In the genomic region with DNA sequence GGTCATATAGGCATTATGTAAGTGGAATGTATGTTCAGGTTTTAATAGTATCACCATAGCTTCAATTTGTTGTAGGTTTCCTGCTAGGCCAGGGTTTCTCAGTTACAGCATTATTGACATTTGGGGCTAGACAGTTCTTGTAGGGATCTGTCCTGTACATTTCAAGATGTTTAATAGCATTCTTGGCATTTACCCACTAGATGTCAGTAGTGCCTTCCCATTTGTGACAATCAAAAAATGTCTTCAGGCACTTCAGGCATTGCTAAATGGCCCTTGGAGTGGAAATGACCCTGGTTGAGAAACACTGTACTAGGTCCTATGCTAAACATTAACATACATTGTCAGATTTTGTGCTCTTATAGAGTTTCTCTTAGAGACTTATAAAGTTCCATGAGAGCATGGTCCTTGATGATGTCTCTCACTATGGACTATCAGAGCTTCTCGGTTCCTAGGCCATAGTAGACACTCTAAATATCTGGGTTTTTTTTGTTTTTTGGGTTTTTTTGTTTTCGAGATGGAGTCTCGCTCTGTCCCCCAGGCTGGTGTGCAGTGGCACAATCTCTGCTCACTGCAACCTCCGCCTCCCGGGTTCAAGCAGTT, we compare ENCODE assay signal across 8 cellular contexts. TPM values are rescaled to one million over a fixed set of nuclear protein-coding genes. Genes with fewer than 3 reads are reported as not detected.
DNase-seq lines count a peak whose midpoint lies in the region; ATAC-seq and TF ChIP-seq lines count a peak whose summit lies in the region.

No MANE protein-coding gene starts in this region.

- H3K36me3 ChIP-seq in HCT116 (ENCODE audit: control insufficient read depth in 1 of 2, insufficient read depth in 2 of 2, low read length in 2 of 2) = peaks cover 43 to 58% of the 10 kb centered on the region in 2 experiments

- H3K4me1 Mint-ChIP-seq in activated naive CD8-positive, alpha-beta T cell treated with anti-CD3 and anti-CD28 coated beads, Interleukin-2, amount 10 ng/mL, durations not matched to agents 7 days and 5 days = peaks cover 32% of the 10 kb centered on the region

- DNase-seq in CMK (ENCODE audit: low read depth) = peak; percentile 49
- DNase-seq in HCT116 (ENCODE audit: low read depth, low spot score) = peak; percentile 52
- DNase-seq in NCI-H345 (lab: John Stamatoyannopoulos, UW) = peak; percentile 21
- DNase-seq in activated naive CD8-positive, alpha-beta T cell treated with anti-CD3 and anti-CD28 coated beads, Interleukin-2, amount 10 ng/mL, durations not matched to agents 7 days and 5 days = no peak
- peak; percentile 75 for DNase-seq in kidney tubule cell (ENCODE audit: low spot score)
- no peak for DNase-seq in activated effector memory CD4-positive, alpha-beta T cell treated with Interleukin-2 at 50 U/mL for 16 hours

- H2AFZ ChIP-seq in HCT116 (ENCODE audit: low read depth, low read length, poor library complexity, severe bottlenecking) = no peak overlapping the region

- peak overlapping the region; percentile 88 to 99 for H3K4me3 ChIP-seq in HCT116 (replicated peaks in 1 of 2; ENCODE audit: low read depth in 1 of 2, low read length in 2 of 2)

- POLR2A ChIA-PET in HCT116 (lab: Charles Lee) = no interaction called here
- POLR2A ChIA-PET in activated naive CD8-positive, alpha-beta T cell treated with anti-CD3 and anti-CD28 coated beads, Interleukin-2, amount 10 ng/mL, durations not matched to agents 7 days and 5 days (lab: Charles Lee) = interaction anchor here (0.9 to 3.6 kb wide), 2 partner anchors 157 to 172 kb away, joined by 3 to 15 read pairs; partner anchors contain the start of gene FAM53C

- TF ChIP-seq POLR2A in HCT116 (IDR thresholded peaks at IDR 0.05; ENCODE audit: borderline replicate concordance, extremely low read depth, insufficient read depth, insufficient read length) = no peak

- intact Hi-C loops in HCT116 (cut with micrococcal nuclease) = loop anchor here (1.0 to 10.0 kb wide), 4 partner anchors 103 to 365 kb away; partner anchors contain the start of gene ETF1

- H3K36me3 Mint-ChIP-seq in activated naive CD8-positive, alpha-beta T cell treated with anti-CD3 and anti-CD28 coated beads, Interleukin-2, amount 10 ng/mL, durations not matched to agents 7 days and 5 days = peaks cover 32% of the 10 kb centered on the region

- peak overlapping the region; percentile 86 for H3K4me2 ChIP-seq in HCT116 (ENCODE audit: low read length)

- H3K9me3 Mint-ChIP-seq in activated naive CD8-positive, alpha-beta T cell treated with anti-CD3 and anti-CD28 coated beads, Interleukin-2, amount 10 ng/mL, durations not matched to agents 7 days and 5 days = no peaks in the 10 kb centered on the region

- RAD21 ChIA-PET in HCT116 (lab: Charles Lee; ENCODE audit: low non-redundant PET in 1 of 2, low total read pairs in 2 of 2, uncharacterized antibody in 2 of 2, unreplicated experiment in 2 of 2) = interaction anchor here in 1 of 2 experiments (1.2 kb wide), 1 partner anchor 103 kb away, joined by 3 read pairs; no protein-coding TSS in a partner anchor

- no peaks in the 10 kb centered on the region for H3K27me3 ChIP-seq in HCT116 (ENCODE audit: insufficient read depth, low read length)

- no peaks in the 10 kb centered on the region for H4K20me1 ChIP-seq in HCT116 (ENCODE audit: insufficient read depth)

- H3K27ac Mint-ChIP-seq in activated naive CD8-positive, alpha-beta T cell treated with anti-CD3 and anti-CD28 coated beads, Interleukin-2, amount 10 ng/mL, durations not matched to agents 7 days and 5 days = peak overlapping the region; percentile 77

- no peak overlapping the region for H3K4me3 Mint-ChIP-seq in activated naive CD8-positive, alpha-beta T cell treated with anti-CD3 and anti-CD28 coated beads, Interleukin-2, amount 10 ng/mL, durations not matched to agents 7 days and 5 days

- H3K9me3 ChIP-seq in HCT116 (ENCODE audit: control insufficient read depth in 1 of 2, insufficient read depth in 1 of 2, low read depth in 1 of 2, low read length in 2 of 2) = no peaks in the 10 kb centered on the region

- peaks cover 0 to 10% of the 10 kb centered on the region in 2 experiments; a peak in 1 of 4 replicates for H3K4me1 ChIP-seq in HCT116 (ENCODE audit: control insufficient read depth in 1 of 2, insufficient read depth in 2 of 2, low read length in 2 of 2)

- H3K27me3 Mint-ChIP-seq in activated naive CD8-positive, alpha-beta T cell treated with anti-CD3 and anti-CD28 coated beads, Interleukin-2, amount 10 ng/mL, durations not matched to agents 7 days and 5 days = no peaks in the 10 kb centered on the region

- peak in 2 of 3 experiments; percentile 44 to 71; a peak in 3 of 6 replicates for TF ChIP-seq CTCF in HCT116 (IDR thresholded peaks at IDR 0.05 in 2 of 3, conservative IDR thresholded peaks at IDR 0.05 in 1 of 3; ENCODE audit: borderline replicate concordance in 1 of 3, insufficient read depth in 1 of 3, low read depth in 2 of 3, low read length in 2 of 3)

- peaks cover 57% of the 10 kb centered on the region for H3K79me2 ChIP-seq in HCT116 (ENCODE audit: insufficient read depth, low read length)

- H3K27ac ChIP-seq in HCT116 (ENCODE audit: low read depth, low read length) = no peak overlapping the region

- no peaks in the 10 kb centered on the region for H3K9me2 ChIP-seq in HCT116 (ENCODE audit: insufficient read depth)

- ATAC-seq in HCT116 (peak; percentile 18; the same call in 1 of the 2 replicates), HG03565 (IDR thresholded peaks at IDR 0.05; ENCODE audit: unreplicated experiment) (no peak), HG03045 (IDR thresholded peaks at IDR 0.05; ENCODE audit: unreplicated experiment) (no peak)
- no peak for ATAC-seq in activated naive CD8-positive, alpha-beta T cell treated with anti-CD3 and anti-CD28 coated beads, Interleukin-2, amount 10 ng/mL, durations not matched to agents 7 days and 5 days (ENCODE audit: low read depth)

- H3K9ac ChIP-seq in HCT116 (ENCODE audit: low read length) = peak overlapping the region; percentile 86

- BruUV-seq in HCT116 (replicated peaks; lab: Mats Ljungman, UMichigan) = no TSS peak

- no peak for TF ChIP-seq RAD21 in HCT116 (IDR thresholded peaks at IDR 0.05; ENCODE audit: low read depth)

- CTCF ChIA-PET in HCT116 (lab: Charles Lee) = interaction anchor here (0.6 to 1.7 kb wide), 5 partner anchors 8 to 324 kb away, joined by 3 to 9 read pairs (median 3); no protein-coding TSS in a partner anchor

TF ChIP-seq in HCT116, 20 proteins besides CTCF, POLR2A, EP300 and RAD21:
- no peak for TF ChIP-seq REST (IDR thresholded peaks at IDR 0.05; ENCODE audit: low read depth)
- TF ChIP-seq JUND (IDR thresholded peaks at IDR 0.05) = no peak

RNA-seq across cellular contexts. Expression of gene KIF20A, which starts 1.4 kb away (rescaled TPM):
- 74.2 TPM for total RNA-seq in HCT116 (2021; ENCODE audit: unreplicated experiment)
- polyA plus RNA-seq in HCT116 (2012) = 72.7 and 92.7 TPM in 2 replicates
- 10 to 100 TPM; 51.0 to 52.4 TPM for total RNA-seq in activated naive CD8-positive, alpha-beta T cell treated with anti-CD3 and anti-CD28 coated beads, Interleukin-2, amount 10 ng/mL, durations not matched to agents 7 days and 5 days

RNA-seq across cellular contexts. Expression of gene BRD8, which starts 1.9 kb away (rescaled TPM):
- total RNA-seq in HCT116 (2021; ENCODE audit: unreplicated experiment) = 80.8 TPM
- polyA plus RNA-seq in HCT116 (2012) = 47.2 and 57.1 TPM in 2 replicates
- 10 to 100 TPM; 75.5 to 76.8 TPM for total RNA-seq in activated naive CD8-positive, alpha-beta T cell treated with anti-CD3 and anti-CD28 coated beads, Interleukin-2, amount 10 ng/mL, durations not matched to agents 7 days and 5 days

RNA-seq across cellular contexts. Expression of gene CDC23, which starts 32.8 kb away (rescaled TPM):
- total RNA-seq in HCT116 (2021; ENCODE audit: unreplicated experiment) = 40.0 TPM
- 18.3 and 24.6 TPM in 2 replicates for polyA plus RNA-seq in HCT116 (2012)
- total RNA-seq in activated naive CD8-positive, alpha-beta T cell treated with anti-CD3 and anti-CD28 coated beads, Interleukin-2, amount 10 ng/mL, durations not matched to agents 7 days and 5 days = 10 to 100 TPM; 33.0 to 34.4 TPM

RNA-seq across cellular contexts. Expression of gene NME5, which starts 41.1 kb away (rescaled TPM):
- total RNA-seq in HCT116 (2021; ENCODE audit: unreplicated experiment) = 3.1 TPM
- 0.69 and 0.91 TPM in 2 replicates for polyA plus RNA-seq in HCT116 (2012)
- total RNA-seq in activated naive CD8-positive, alpha-beta T cell treated with anti-CD3 and anti-CD28 coated beads, Interleukin-2, amount 10 ng/mL, durations not matched to agents 7 days and 5 days = not detected

Comparison
In these comparisons a context has a peak if more than half of its experiments do, and no peak if none do; other contexts are left out.
1. DNase-seq: peak in CMK (single experiment), HCT116 (single experiment), NCI-H345 (single experiment) and kidney tubule cell (single experiment); none in activated naive CD8-positive, alpha-beta T cell treated with anti-CD3 and anti-CD28 coated beads, Interleukin-2, amount 10 ng/mL, durations not matched to agents 7 days and 5 days (single experiment) and activated effector memory CD4-positive, alpha-beta T cell treated with Interleukin-2 at 50 U/mL for 16 hours (single experiment).